ENCODE assay signal across 18 cellular contexts in genomic region chr14:86646125-86646524, GRCh38.
DNase-seq lines count a peak whose midpoint lies in the region; ATAC-seq, FAIRE-seq and TF ChIP-seq lines count a peak whose summit lies in the region.
"Had no signal": no experiment of that assay in that cellular context is flagged by ENCODE, and none has a peak within 500 bp of the region (broad histone marks: within the 10 kb centered on the region; RNA-seq: fewer than 3 reads in every experiment).

No MANE protein-coding gene starts in this region.

- H3K9me3 Mint-ChIP-seq in CD14-positive monocyte (peaks cover 9 to 23% (median 15%) of the 10 kb centered on the region in 7 donors), T-cell (peaks cover 5 to 8% (median 7%) of the 10 kb centered on the region in 3 donors)

- no peak for FAIRE-seq in kidney (lab: Jason Lieb, UNC)
- FAIRE-seq: GM12892 had no signal

- peaks cover 14% of the 10 kb centered on the region for H3K9me3 ChIP-seq in DND-41 (ENCODE audit: insufficient read depth, low read length, severe bottlenecking)
- no peaks in the 10 kb centered on the region for H3K9me3 ChIP-seq in OCI-LY1 (ENCODE audit: low read length)
- H3K9me3 ChIP-seq in kidney (ENCODE audit: control insufficient read depth in 1 of 2, low read length in 2 of 2) = no peaks in the 10 kb centered on the region
- H3K9me3 ChIP-seq in upper lobe of right lung = no peaks in the 10 kb centered on the region

- H3K27me3 ChIP-seq in DND-41 (ENCODE audit: insufficient read depth, low read length, poor library complexity) (no peaks in the 10 kb centered on the region), OCI-LY1 (ENCODE audit: insufficient read depth, low read length) (no peaks in the 10 kb centered on the region), upper lobe of right lung (no peaks in the 10 kb centered on the region)
- H3K27me3 ChIP-seq: BLaER1 treated with 17β-estradiol and CSF1 and Interleukin-3, amounts not matched to agents 10 nM and 100 nM had no signal

- H3K4me2 ChIP-seq in DND-41 (ENCODE audit: insufficient read depth, low read length) = no peak overlapping the region
- no peak overlapping the region for H3K4me2 ChIP-seq in OCI-LY1 (ENCODE audit: low read length)
- H3K4me2 ChIP-seq: BLaER1 treated with 17β-estradiol and CSF1 and Interleukin-3, amounts not matched to agents 10 nM and 100 nM; GM23338 had no signal

- POLR2A ChIA-PET in T-cell (lab: Charles Lee) = no interaction called here

- H3K9ac ChIP-seq in DND-41 (ENCODE audit: low read depth, low read length) (no peak overlapping the region), OCI-LY1 (ENCODE audit: low read length) (no peak overlapping the region), kidney (ENCODE audit: low read length in 2 of 2) (no peak overlapping the region)
- H3K9ac ChIP-seq: BLaER1 treated with 17β-estradiol and CSF1 and Interleukin-3, amounts not matched to agents 10 nM and 100 nM had no signal

- DNase-seq in DND-41 (no peak), kidney (peak; percentile 25), upper lobe of right lung (no peak), CD14-positive monocyte (ENCODE audit: low spot score) (no peak), T-cell (no peak), GM13977 (ENCODE audit: low spot score) (no peak), UCSD-AML1 (lab: John Stamatoyannopoulos, UW; ENCODE audit: unreplicated experiment) (no peak)
- DNase-seq: 8988T; CD4-positive, CD25-positive, alpha-beta regulatory T cell; CD8-positive, alpha-beta memory T cell; COR-L47; H7 had no signal

- H2AFZ ChIP-seq in DND-41 (ENCODE audit: low read depth, low read length) (peak overlapping the region; percentile 34; the same call in 1 of the 2 replicates), OCI-LY1 (ENCODE audit: low read length) (0 out of 2 replicates have a peak overlapping the region, but pooled peaks have one; percentile 39)
- H2AFZ ChIP-seq: GM23338 had no signal

- intact Hi-C loops in kidney (cut with DNase I) = no loop called here
- intact Hi-C loops in upper lobe of right lung (cut with DNase I) = no loop called here
- intact Hi-C loops in CD14-positive monocyte (cut with micrococcal nuclease) = no loop called here

- H3K4me3 ChIP-seq in DND-41 (ENCODE audit: low read depth in 1 of 2, low read length in 2 of 2) (no peak overlapping the region), OCI-LY1 (ENCODE audit: low read depth, low read length, poor library complexity, severe bottlenecking) (no peak overlapping the region), kidney (ENCODE audit: low read length in 2 of 2) (no peak overlapping the region), upper lobe of right lung (no peak overlapping the region)
- H3K4me3 ChIP-seq: BLaER1 treated with 17β-estradiol and CSF1 and Interleukin-3, amounts not matched to agents 10 nM and 100 nM; GM23338 had no signal

- H3K36me3 ChIP-seq in DND-41 (ENCODE audit: insufficient read depth, low read length) (no peaks in the 10 kb centered on the region), OCI-LY1 (ENCODE audit: insufficient read depth, low read length) (no peaks in the 10 kb centered on the region), kidney (ENCODE audit: control insufficient read depth in 1 of 2, insufficient read depth in 2 of 2, low read length in 2 of 2) (no peaks in the 10 kb centered on the region), upper lobe of right lung (no peaks in the 10 kb centered on the region)
- H3K36me3 ChIP-seq: BLaER1 treated with 17β-estradiol and CSF1 and Interleukin-3, amounts not matched to agents 10 nM and 100 nM had no signal

- no peak overlapping the region for H3K4me3 Mint-ChIP-seq in CD14-positive monocyte
- H3K4me3 Mint-ChIP-seq in T-cell = no peak overlapping the region
- H3K4me3 Mint-ChIP-seq: B cell; CD4-positive, CD25-positive, alpha-beta regulatory T cell; CD8-positive, alpha-beta memory T cell; GM23338 had no signal

- H3K27ac ChIP-seq in DND-41 (ENCODE audit: low read length) (no peak overlapping the region), OCI-LY1 (ENCODE audit: low read depth, low read length, poor library complexity, severe bottlenecking) (no peak overlapping the region), kidney (ENCODE audit: low read depth in 2 of 2, low read length in 2 of 2) (no peak overlapping the region), upper lobe of right lung (no peak overlapping the region)
- H3K27ac ChIP-seq: BLaER1 treated with 17β-estradiol and CSF1 and Interleukin-3, amounts not matched to agents 10 nM and 100 nM had no signal

- no peaks in the 10 kb centered on the region for H3K36me3 Mint-ChIP-seq in CD14-positive monocyte
- H3K36me3 Mint-ChIP-seq in T-cell = no peaks in the 10 kb centered on the region
- H3K36me3 Mint-ChIP-seq: CD4-positive, CD25-positive, alpha-beta regulatory T cell had no signal

- H3K4me1 Mint-ChIP-seq in CD14-positive monocyte (no peaks in the 10 kb centered on the region), T-cell (no peaks in the 10 kb centered on the region)
- H3K4me1 Mint-ChIP-seq: B cell; CD4-positive, CD25-positive, alpha-beta regulatory T cell; CD8-positive, alpha-beta memory T cell; GM23338 had no signal

- in situ Hi-C loops in GM13977 (cut with MboI; ENCODE audit: low pct_unique_long_range_greater_than_20kb, low sequenced_read_pairs, unreplicated experiment) = no loop called here

- CTCF ChIA-PET in T-cell (lab: Charles Lee) = no interaction called here

- H4K20me1 ChIP-seq in DND-41 (ENCODE audit: insufficient read depth, low read length) (no peaks in the 10 kb centered on the region), OCI-LY1 (ENCODE audit: insufficient read depth, low read length) (no peaks in the 10 kb centered on the region)
- H4K20me1 ChIP-seq: BLaER1 treated with 17β-estradiol and CSF1 and Interleukin-3, amounts not matched to agents 10 nM and 100 nM had no signal

- H3K79me2 ChIP-seq in DND-41 (ENCODE audit: insufficient read depth, low read length) = no peaks in the 10 kb centered on the region
- no peaks in the 10 kb centered on the region for H3K79me2 ChIP-seq in OCI-LY1 (ENCODE audit: insufficient read depth, low read length)

- ATAC-seq in DND-41 (ENCODE audit: insufficient read depth, low read depth) (no peak), upper lobe of right lung (peak; percentile 13), T-cell (replicated peaks in 1 of 4) (no peak)
- ATAC-seq: GM23338, HCT116 had no signal

- TF ChIP-seq CTCF in DND-41 (IDR thresholded peaks at IDR 0.05; ENCODE audit: borderline replicate concordance, extremely low read depth, low read length, poor library complexity, severe bottlenecking) (no peak), OCI-LY1 (IDR thresholded peaks at IDR 0.05; ENCODE audit: low read length) (no peak), kidney (IDR thresholded peaks at IDR 0.05; ENCODE audit: borderline replicate concordance, extremely low read depth, insufficient read depth) (no peak), upper lobe of right lung (IDR thresholded peaks at IDR 0.05) (no peak), CD14-positive monocyte (IDR thresholded peaks at IDR 0.05) (no peak), GM13977 (IDR thresholded peaks at IDR 0.05; ENCODE audit: extremely low read depth, insufficient read depth, missing control alignments) (no peak)

- H3F3A ChIP-seq in OCI-LY1 (ENCODE audit: insufficient read depth, low read length) = no peaks in the 10 kb centered on the region

- H3K9me2 ChIP-seq in OCI-LY1 (ENCODE audit: low read depth, low read length) = no peaks in the 10 kb centered on the region

- H3K27ac Mint-ChIP-seq in CD14-positive monocyte = no peak overlapping the region
- H3K27ac Mint-ChIP-seq in T-cell = no peak overlapping the region
- H3K27ac Mint-ChIP-seq: B cell; CD4-positive, CD25-positive, alpha-beta regulatory T cell; CD8-positive, alpha-beta memory T cell; GM23338 had no signal

- no peaks in the 10 kb centered on the region for H3K4me1 ChIP-seq in DND-41 (ENCODE audit: insufficient read depth, low read length)
- H3K4me1 ChIP-seq in OCI-LY1 (ENCODE audit: insufficient read depth, low read length, severe bottlenecking) = no peaks in the 10 kb centered on the region
- no peaks in the 10 kb centered on the region for H3K4me1 ChIP-seq in kidney (ENCODE audit: control insufficient read depth in 1 of 2, insufficient read depth in 1 of 2, low read depth in 1 of 2, low read length in 2 of 2)
- H3K4me1 ChIP-seq in upper lobe of right lung = no peaks in the 10 kb centered on the region
- H3K4me1 ChIP-seq: BLaER1 treated with 17β-estradiol and CSF1 and Interleukin-3, amounts not matched to agents 10 nM and 100 nM had no signal

- H3K27me3 Mint-ChIP-seq in CD14-positive monocyte (ENCODE audit: low read depth in 3 of 3) (no peaks in the 10 kb centered on the region), T-cell (no peaks in the 10 kb centered on the region)
- H3K27me3 Mint-ChIP-seq: B cell; CD4-positive, CD25-positive, alpha-beta regulatory T cell; CD8-positive, alpha-beta memory T cell had no signal
